Comparison of ENCODE assay signal across 11 cellular contexts in genomic region chr1:234934611-234935033, GRCh38.
DNase-seq lines count a peak whose midpoint lies in the region; ATAC-seq, FAIRE-seq and TF ChIP-seq lines count a peak whose summit lies in the region.
"Had no signal": no experiment of that assay in that cellular context is flagged by ENCODE, and none has a peak within 500 bp of the region (broad histone marks: within the 10 kb centered on the region; RNA-seq: fewer than 3 reads in every experiment).

No MANE protein-coding gene starts in this region.

- TF ChIP-seq POLR2A in stomach (IDR thresholded peaks at IDR 0.05), result no peak
- TF ChIP-seq POLR2A in prostate gland (IDR thresholded peaks at IDR 0.05), result no peak

- no peaks in the 10 kb centered on the region for H3K36me3 ChIP-seq in stomach
- no peaks in the 10 kb centered on the region for H3K36me3 ChIP-seq in prostate gland
- H3K36me3 ChIP-seq: transverse colon had no signal

- TF ChIP-seq EP300 in stomach (IDR thresholded peaks at IDR 0.05), result no peak

- H3K4me1 Mint-ChIP-seq in stimulated activated naive B cell treated with anti-CD40 and anti-IgM and Interleukin-4, amounts not matched to agents 10 μg/mL and 1 μg/mL and 100 μg/mL, for 72 hours, result peaks cover 39 to 52% of the 10 kb centered on the region in 2 donors

- FAIRE-seq in RCC 7860 (lab: Jason Lieb, UNC) (peak; percentile 60), D721Med (lab: Jason Lieb, UNC) (no peak)

- WGBS in stomach, 5 donors, result 72 to 89% (median 85%) methylated on average over 7 of the region's 7 CpGs
- WGBS in prostate gland, result 85% methylated on average over 7 of the region's 7 CpGs

- no peaks in the 10 kb centered on the region for H3K9me3 Mint-ChIP-seq in stimulated activated naive B cell treated with anti-CD40 and anti-IgM and Interleukin-4, amounts not matched to agents 10 μg/mL and 1 μg/mL and 100 μg/mL, for 72 hours
- H3K9me3 Mint-ChIP-seq: naive B cell had no signal

- H3K4me1 ChIP-seq in stomach (peaks cover 7 to 22% (median 14%) of the 10 kb centered on the region in 4 donors), prostate gland (replicated peaks) (no peaks in the 10 kb centered on the region)

- H3K27ac ChIP-seq in stomach, result peak overlapping the region in 2 of 5 donors; percentile 42 to 52
- H3K27ac ChIP-seq in prostate gland, result no peak overlapping the region
- H3K27ac ChIP-seq: transverse colon had no signal

- intact Hi-C loops in stomach (cut with DNase I; ENCODE audit: low total_unique reads), result no loop called here
- intact Hi-C loops in prostate gland (cut with DNase I), result no loop called here

- no peaks in the 10 kb centered on the region for H3K27me3 Mint-ChIP-seq in stimulated activated naive B cell treated with anti-CD40 and anti-IgM and Interleukin-4, amounts not matched to agents 10 μg/mL and 1 μg/mL and 100 μg/mL, for 72 hours
- H3K27me3 Mint-ChIP-seq: naive B cell had no signal

- H3K27ac Mint-ChIP-seq in stimulated activated naive B cell treated with anti-CD40 and anti-IgM and Interleukin-4, amounts not matched to agents 10 μg/mL and 1 μg/mL and 100 μg/mL, for 72 hours, result peak overlapping the region; percentile 42

- H3K27me3 ChIP-seq in stomach, result no peaks in the 10 kb centered on the region
- H3K27me3 ChIP-seq in prostate gland (replicated peaks; ENCODE audit: insufficient read depth), result no peaks in the 10 kb centered on the region
- H3K27me3 ChIP-seq: transverse colon had no signal

- H3K36me3 Mint-ChIP-seq in stimulated activated naive B cell treated with anti-CD40 and anti-IgM and Interleukin-4, amounts not matched to agents 10 μg/mL and 1 μg/mL and 100 μg/mL, for 72 hours, result no peaks in the 10 kb centered on the region
- H3K36me3 Mint-ChIP-seq: naive B cell had no signal

- no peak for ATAC-seq in stimulated activated naive B cell treated with anti-CD40 and anti-IgM and Interleukin-4, amounts not matched to agents 10 μg/mL and 1 μg/mL and 100 μg/mL, for 72 hours (replicated peaks)

- H3K4me3 ChIP-seq in stomach (no peak overlapping the region), prostate gland (no peak overlapping the region)
- H3K4me3 ChIP-seq: transverse colon had no signal

- no peak overlapping the region for H3K4me3 Mint-ChIP-seq in stimulated activated naive B cell treated with anti-CD40 and anti-IgM and Interleukin-4, amounts not matched to agents 10 μg/mL and 1 μg/mL and 100 μg/mL, for 72 hours
- H3K4me3 Mint-ChIP-seq: naive B cell had no signal

- TF ChIP-seq CTCF in D721Med (IDR thresholded peaks at IDR 0.05; ENCODE audit: insufficient read depth, missing control alignments) (no peak), stomach (IDR thresholded peaks at IDR 0.05) (no peak), prostate gland (IDR thresholded peaks at IDR 0.05) (no peak)

- peak; percentile 50 for DNase-seq in activated CD8-positive, alpha-beta memory T cell treated with anti-CD3 and anti-CD28 coated beads for 24 hours
- DNase-seq in activated CD8-positive, alpha-beta memory T cell treated with anti-CD3 and anti-CD28 coated beads, Interleukin-2, amount 50 U/mL, for 4 hours, result no peak
- DNase-seq in RCC 7860 (ENCODE audit: low spot score) (peak; percentile 88), fibroblast of gingiva (ENCODE audit: low read depth) (peak; percentile 58), D721Med (ENCODE audit: insufficient read length, low spot score) (no peak), stomach (no peak), prostate gland (ENCODE audit: low spot score) (no peak)
- DNase-seq in stimulated activated naive B cell treated with anti-CD40 and anti-IgM and Interleukin-4, amounts not matched to agents 10 μg/mL and 1 μg/mL and 100 μg/mL, for 72 hours, result no peak
- DNase-seq: activated T-cell treated with anti-CD3 and anti-CD28 coated beads, Interleukin-2, amount 50 U/mL, for 1 hour; naive B cell; transverse colon had no signal

- H3K9me3 ChIP-seq in stomach, result no peaks in the 10 kb centered on the region
- H3K9me3 ChIP-seq in prostate gland, result no peaks in the 10 kb centered on the region
- H3K9me3 ChIP-seq: transverse colon had no signal

Comparison
In these comparisons a context has a peak if more than half of its experiments do, and no peak if none do; other contexts are left out.
1. DNase-seq: peak in activated CD8-positive, alpha-beta memory T cell treated with anti-CD3 and anti-CD28 coated beads for 24 hours (single experiment), RCC 7860 (single experiment) and fibroblast of gingiva (single experiment); none in activated CD8-positive, alpha-beta memory T cell treated with anti-CD3 and anti-CD28 coated beads, Interleukin-2, amount 50 U/mL, for 4 hours (single experiment), stimulated activated naive B cell treated with anti-CD40 and anti-IgM and Interleukin-4, amounts not matched to agents 10 μg/mL and 1 μg/mL and 100 μg/mL, for 72 hours (single experiment), D721Med (single experiment), stomach (single experiment) and prostate gland (single experiment).